In the genomic region with DNA sequence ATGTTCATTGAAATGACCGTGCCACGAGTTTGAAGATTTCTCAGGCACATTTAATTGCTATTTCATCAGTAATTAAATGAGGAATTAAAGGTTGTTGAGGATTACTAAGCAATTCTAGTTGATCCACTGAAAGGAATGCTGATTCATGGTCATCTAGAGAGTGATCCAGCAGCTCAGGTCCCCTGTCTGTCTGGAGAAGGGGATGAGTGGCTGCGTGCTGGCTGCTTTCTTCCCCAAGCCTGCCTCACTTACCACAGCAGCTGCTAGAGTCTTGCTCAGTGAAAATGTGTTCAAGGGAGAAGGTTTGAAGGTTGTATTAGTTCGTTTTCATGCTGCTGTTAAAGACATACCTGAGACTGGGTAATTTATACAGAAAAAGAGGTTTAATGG, we compare ENCODE assay signal across 11 cellular contexts. TPM values are rescaled to one million over a fixed set of nuclear protein-coding genes. Genes with fewer than 3 reads are reported as not detected.
DNase-seq lines count a peak whose midpoint lies in the region; ATAC-seq and TF ChIP-seq lines count a peak whose summit lies in the region.
"Had no signal": no experiment of that assay in that cellular context is flagged by ENCODE, and none has a peak within 500 bp of the region (broad histone marks: within the 10 kb centered on the region; RNA-seq: fewer than 3 reads in every experiment).

No MANE protein-coding gene starts in this region.

- H3K36me3 Mint-ChIP-seq in nephron (ENCODE audit: low read depth), result no peaks in the 10 kb centered on the region

- ATAC-seq in HG02938 (IDR thresholded peaks at IDR 0.05; ENCODE audit: unreplicated experiment), result no peak
- ATAC-seq: activated CD8-positive, alpha-beta T cell treated with anti-CD3 and anti-CD28 coated beads, Interleukin-2, amount 10 ng/mL, durations not matched to agents 7 days and 5 days had no signal

- H3K27me3 Mint-ChIP-seq in nephron (ENCODE audit: low read depth), result peaks cover 5% of the 10 kb centered on the region

- no peaks in the 10 kb centered on the region for H3K27me3 ChIP-seq in MG63

- H3K9me3 Mint-ChIP-seq in nephron, result no peaks in the 10 kb centered on the region

- DNase-seq in AG08395 (ENCODE audit: low spot score) (peak; percentile 50), MG63 (peak; percentile 49), dedifferentiated amniotic fluid mesenchymal stem cell (ENCODE audit: extremely low spot score) (peak; percentile 32), HT-29 (ENCODE audit: low spot score) (no peak), NCI-H524 treated with DMSO at 0.1 percent for 48 hours (lab: John Stamatoyannopoulos, UW) (no peak), SKM-1 (lab: John Stamatoyannopoulos, UW; ENCODE audit: unreplicated experiment) (no peak)
- DNase-seq: activated CD8-positive, alpha-beta T cell treated with anti-CD3 and anti-CD28 coated beads, Interleukin-2, amount 10 ng/mL, durations not matched to agents 7 days and 5 days; spleen had no signal

- no peaks in the 10 kb centered on the region for H3K36me3 ChIP-seq in MG63
- H3K36me3 ChIP-seq: spleen had no signal

- H3K4me3 Mint-ChIP-seq in nephron, result no peak overlapping the region
- H3K4me3 Mint-ChIP-seq: activated CD8-positive, alpha-beta T cell treated with anti-CD3 and anti-CD28 coated beads, Interleukin-2, amount 10 ng/mL, durations not matched to agents 7 days and 5 days had no signal

- H3K27ac Mint-ChIP-seq in nephron, result peak overlapping the region; percentile 81 to 92 (median 89)
- H3K27ac Mint-ChIP-seq: activated CD8-positive, alpha-beta T cell treated with anti-CD3 and anti-CD28 coated beads, Interleukin-2, amount 10 ng/mL, durations not matched to agents 7 days and 5 days had no signal

- H3K4me1 Mint-ChIP-seq in nephron, result peaks cover 55% of the 10 kb centered on the region

- peaks cover 5% of the 10 kb centered on the region; the same call in 1 of the 2 replicates for H3K9me3 ChIP-seq in MG63
- H3K9me3 ChIP-seq: spleen had no signal

- no peak for TF ChIP-seq CTCF in nephron (IDR thresholded peaks at IDR 0.05; ENCODE audit: unreplicated experiment in 3 of 3)

- H3K4me3 ChIP-seq in MG63, result no peak overlapping the region
- H3K4me3 ChIP-seq: GM12878, spleen had no signal

RNA-seq across cellular contexts. Expression of a gene that starts 7.8 kb away (rescaled TPM):
- 2,057 and 2,194 TPM in 2 replicates for total RNA-seq in MG63 (2014; rRNA removed; shearing (Covaris generic); ENCODE audit: low replicate concordance)
- total RNA-seq in HT-29 (2014; rRNA removed; shearing (Covaris generic)), result 33.6 and 37.2 TPM in 2 replicates
- total RNA-seq: activated CD8-positive, alpha-beta T cell treated with anti-CD3 and anti-CD28 coated beads, Interleukin-2, amount 10 ng/mL, durations not matched to agents 7 days and 5 days had no signal

Comparison
In these comparisons a context has a peak if more than half of its experiments do, and no peak if none do; other contexts are left out.
1. DNase-seq: peak in AG08395 (single experiment), MG63 (single experiment) and dedifferentiated amniotic fluid mesenchymal stem cell (single experiment); none in HT-29 (single experiment), NCI-H524 treated with DMSO at 0.1 percent for 48 hours (single experiment) and SKM-1 (single experiment).
2. RNA of a gene that starts 7.8 kb away (total RNA-seq): 2,057 to 2,194 TPM in MG63; 33.6 to 37.2 TPM in HT-29; every median in the first group is over 10 times any median in the second.